In the genomic region with DNA sequence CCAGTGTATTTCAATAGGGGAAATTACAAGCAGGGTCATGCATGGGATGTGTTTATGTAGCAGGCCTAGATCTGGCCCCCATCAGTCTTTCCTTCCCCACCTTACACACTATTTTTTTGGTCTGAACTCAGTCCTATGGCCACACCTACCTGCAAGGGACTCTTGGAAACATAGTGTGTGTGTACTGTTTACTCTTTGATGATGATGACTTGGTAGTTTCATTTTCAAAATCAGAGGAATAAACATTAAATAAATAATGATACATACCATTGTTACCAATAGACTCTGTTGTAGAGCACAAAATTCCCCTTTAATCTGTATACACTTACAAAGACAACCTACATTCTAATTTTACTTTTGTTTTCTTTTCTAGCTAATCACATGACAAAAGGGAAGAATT, we compare ENCODE assay signal across 27 cellular contexts.
"Had no signal": no experiment of that assay in that cellular context is flagged by ENCODE, and none has a peak within 500 bp of the region (broad histone marks: within the 10 kb centered on the region; RNA-seq: fewer than 3 reads in every experiment).

No MANE protein-coding gene starts in this region.

- H2AFZ ChIP-seq: neural progenitor cell, parathyroid adenoma had no signal

- H3K79me2 ChIP-seq: parathyroid adenoma had no signal

- H3K4me3 ChIP-seq: left ventricle myocardium inferior, lung, neural progenitor cell, psoas muscle, right atrium auricular region, right lobe of liver, smooth muscle cell, tibial nerve, uterus had no signal

- H3K27ac ChIP-seq: left ventricle myocardium inferior, neural progenitor cell, neutrophil, parathyroid adenoma, psoas muscle, right atrium auricular region, right lobe of liver, tibial nerve, uterus had no signal

- H3K27me3 Mint-ChIP-seq: naive B cell; stimulated activated memory B cell treated with anti-CD40 and anti-IgM and Interleukin-4, amounts not matched to agents 10 μg/mL and 1 μg/mL and 100 μg/mL, for 72 hours; stimulated activated naive CD8-positive, alpha-beta T cell treated with anti-CD3 and anti-CD28 coated beads, Interleukin-15, amount 100 ng/mL, for 72 hours; type B pancreatic cell had no signal

- DNase-seq: islet precursor cell; left ventricle myocardium inferior; mesendoderm; naive B cell; natural killer cell; nephron progenitor cell; occipital lobe; psoas muscle; right lobe of liver; stimulated activated CD4-positive, alpha-beta T cell treated with anti-CD3 and anti-CD28 coated beads, Interleukin-1b, Interleukin-23, amount 100 ng/mL, for 48 hours; stimulated activated CD4-positive, alpha-beta T cell treated with anti-CD3 and anti-CD28 coated beads, Interleukin-2, amount 100 ng/mL, for 48 hours; stimulated activated CD4-positive, alpha-beta T cell treated with anti-CD3 and anti-CD28 coated beads, Interleukin-4, amount 100 ng/mL, for 4 hours; stimulated activated CD8-positive, alpha-beta memory T cell treated with anti-CD3 and anti-CD28 coated beads, Interleukin-4, amount 100 ng/mL, for 48 hours; stimulated activated naive CD4-positive, alpha-beta T cell treated with Interleukin-2 at 50 U/mL for 16 hours; stimulated activated naive CD8-positive, alpha-beta T cell treated with anti-CD3 and anti-CD28 coated beads, Interleukin-15, amount 100 ng/mL, for 72 hours; substantia nigra; uterus had no signal

- H3K4me2 ChIP-seq: neural progenitor cell, smooth muscle cell had no signal

- H3K27me3 ChIP-seq: neural progenitor cell, neutrophil, right atrium auricular region, right lobe of liver, tibial nerve, uterus had no signal

- H3K36me3 ChIP-seq: uterus had no signal

- H3K4me1 ChIP-seq: neural progenitor cell, parathyroid adenoma, right atrium auricular region, right lobe of liver, uterus had no signal

- H3K4me3 Mint-ChIP-seq: mesothelial cell of epicardium; naive B cell; natural killer cell; nephron progenitor cell; neural progenitor cell; stimulated activated memory B cell treated with anti-CD40 and anti-IgM and Interleukin-4, amounts not matched to agents 10 μg/mL and 1 μg/mL and 100 μg/mL, for 72 hours; stimulated activated naive CD8-positive, alpha-beta T cell treated with anti-CD3 and anti-CD28 coated beads, Interleukin-15, amount 100 ng/mL, for 72 hours; type B pancreatic cell had no signal

- ATAC-seq: natural killer cell; psoas muscle; right lobe of liver; stimulated activated memory B cell treated with anti-CD40 and anti-IgM and Interleukin-4, amounts not matched to agents 10 μg/mL and 1 μg/mL and 100 μg/mL, for 72 hours; stimulated activated naive CD8-positive, alpha-beta T cell treated with anti-CD3 and anti-CD28 coated beads, Interleukin-15, amount 100 ng/mL, for 72 hours had no signal

- H3K9ac ChIP-seq: neural progenitor cell, parathyroid adenoma had no signal

- H3K27ac Mint-ChIP-seq: mesothelial cell of epicardium; natural killer cell; nephron progenitor cell; neural progenitor cell; stimulated activated memory B cell treated with anti-CD40 and anti-IgM and Interleukin-4, amounts not matched to agents 10 μg/mL and 1 μg/mL and 100 μg/mL, for 72 hours; type B pancreatic cell had no signal

- H3K4me1 Mint-ChIP-seq: mesothelial cell of epicardium, natural killer cell, nephron progenitor cell, neural progenitor cell had no signal
